Comparison of ENCODE assay signal across 9 cellular contexts in genomic region chr12:109736552-109737108, GRCh38. TPM values are rescaled to one million over a fixed set of nuclear protein-coding genes. Genes with fewer than 3 reads are reported as not detected.
DNase-seq lines count a peak whose midpoint lies in the region; ATAC-seq, FAIRE-seq and TF ChIP-seq lines count a peak whose summit lies in the region.
"Had no signal": no experiment of that assay in that cellular context is flagged by ENCODE, and none has a peak within 500 bp of the region (broad histone marks: within the 10 kb centered on the region; RNA-seq: fewer than 3 reads in every experiment).

No MANE protein-coding gene starts in this region.

- H4K8ac ChIP-seq in H9 (replicated peaks; ENCODE audit: insufficient read length, low read depth, low read length) (no peak overlapping the region), trophoblast cell (ENCODE audit: low read depth, low read length) (no peak overlapping the region)

- H3K9ac ChIP-seq in H9 (ENCODE audit: extremely low read depth, insufficient read length, low read length) (no peak overlapping the region), trophoblast cell (ENCODE audit: low read length) (no peak overlapping the region)

- H2BK120ac ChIP-seq in H9 (ENCODE audit: low read depth, low read length, poor library complexity, severe bottlenecking) (no peak overlapping the region), trophoblast cell (ENCODE audit: insufficient read depth, low read length, poor library complexity) (no peak overlapping the region)

- no peak overlapping the region for H2AK5ac ChIP-seq in H9 (ENCODE audit: insufficient read length, low read length)
- no peak overlapping the region for H2AK5ac ChIP-seq in trophoblast cell (ENCODE audit: low read length)

- ATAC-seq in RWPE2 (ENCODE audit: low read depth) (peak; percentile 49), GM21825 (IDR thresholded peaks at IDR 0.05; ENCODE audit: unreplicated experiment) (no peak), GM18909 (IDR thresholded peaks at IDR 0.05; ENCODE audit: poor library complexity, unreplicated experiment) (no peak)

- peaks cover 21% of the 10 kb centered on the region for H3K27me3 Mint-ChIP-seq in H9 (ENCODE audit: low read depth)

- H2AFZ ChIP-seq in H9 (ENCODE audit: low read length) (no peak overlapping the region), trophoblast cell (ENCODE audit: insufficient read depth, low read length, poor library complexity) (no peak overlapping the region)

- no peak overlapping the region for H4K91ac ChIP-seq in H9 (ENCODE audit: insufficient read length, low read depth, low read length)
- no peak overlapping the region for H4K91ac ChIP-seq in trophoblast cell (ENCODE audit: low read depth, low read length)

- H4K12ac ChIP-seq in trophoblast cell (ENCODE audit: low read depth, low read length), result no peak overlapping the region

- H3K9me3 ChIP-seq in H9 (ENCODE audit: control insufficient read depth, low read depth, low read length), result no peaks in the 10 kb centered on the region
- H3K9me3 ChIP-seq in RWPE2 (ENCODE audit: severe bottlenecking), result no peaks in the 10 kb centered on the region
- no peaks in the 10 kb centered on the region for H3K9me3 ChIP-seq in trophoblast cell (ENCODE audit: insufficient read depth, low read depth, low read length)

- H3K4me1 ChIP-seq in H9 (ENCODE audit: insufficient read depth, low read length) (no peaks in the 10 kb centered on the region; the same call in 1 of the 2 replicates), RWPE2 (ENCODE audit: insufficient read depth, poor library complexity, severe bottlenecking) (no peaks in the 10 kb centered on the region), trophoblast cell (ENCODE audit: control insufficient read depth in 1 of 2, insufficient read depth in 2 of 2, low read length in 2 of 2) (no peaks in the 10 kb centered on the region)

- no peaks in the 10 kb centered on the region for H3K36me3 Mint-ChIP-seq in H9 (ENCODE audit: insufficient read depth in 1 of 3, low read depth in 3 of 3)
- H3K36me3 Mint-ChIP-seq: activated naive CD4-positive, alpha-beta T cell treated with anti-CD3 and anti-CD28 coated beads, Interleukin-2, amount 50 U/mL, for 24 hours had no signal

- H3K23ac ChIP-seq in H9 (ENCODE audit: insufficient read length, low read depth, low read length) (no peak overlapping the region), trophoblast cell (ENCODE audit: low read length) (no peak overlapping the region)

- FAIRE-seq in frontal cortex (lab: Jason Lieb, UNC), result no peak

- H3K14ac ChIP-seq in H9 (ENCODE audit: insufficient read depth, low read length), result no peak overlapping the region
- H3K14ac ChIP-seq in trophoblast cell (ENCODE audit: low read length), result no peak overlapping the region

- no peaks in the 10 kb centered on the region for H4K20me1 ChIP-seq in H9 (ENCODE audit: control insufficient read depth, insufficient read depth, insufficient read length)

- H3K4ac ChIP-seq in H9 (ENCODE audit: low read depth, low read length) (no peak overlapping the region), trophoblast cell (ENCODE audit: low read depth, low read length) (no peak overlapping the region)

- H3K4me2 ChIP-seq in H9 (ENCODE audit: insufficient read depth, insufficient read length, low read length), result no peak overlapping the region
- no peak overlapping the region for H3K4me2 ChIP-seq in trophoblast cell (ENCODE audit: low read length)

- H2BK12ac ChIP-seq in H9 (ENCODE audit: insufficient read length, low read depth, low read length), result no peak overlapping the region
- no peak overlapping the region for H2BK12ac ChIP-seq in trophoblast cell (ENCODE audit: low read length)

- H3K56ac ChIP-seq in H9 (ENCODE audit: insufficient read length, low read depth, low read length), result no peak overlapping the region

- H3K9me3 Mint-ChIP-seq in H9, result no peaks in the 10 kb centered on the region; a peak in 1 of 5 replicates
- H3K9me3 Mint-ChIP-seq: activated naive CD4-positive, alpha-beta T cell treated with anti-CD3 and anti-CD28 coated beads, Interleukin-2, amount 50 U/mL, for 24 hours had no signal

- H3K18ac ChIP-seq in H9 (ENCODE audit: insufficient read length, low read depth, low read length) (peak overlapping the region; percentile 8), trophoblast cell (ENCODE audit: low read length) (no peak overlapping the region)

- no CpG with 5 or more reads among the region's 12 CpGs for WGBS in H9 (ENCODE audit: extremely low coverage, insufficient read length, low lambda C conversion rate)
- no CpG with 5 or more reads among the region's 12 CpGs for WGBS in trophoblast cell (ENCODE audit: extremely low coverage, insufficient coverage, insufficient read length)

- H3T11ph ChIP-seq in H9 (ENCODE audit: low read length), result no peak overlapping the region

- H3K79me2 ChIP-seq in H9 (ENCODE audit: insufficient read depth, low read length), result no peaks in the 10 kb centered on the region
- H3K79me2 ChIP-seq in trophoblast cell (ENCODE audit: control insufficient read depth, insufficient read depth, low read length, poor library complexity), result no peaks in the 10 kb centered on the region

- no peaks in the 10 kb centered on the region for H3K23me2 ChIP-seq in H9 (ENCODE audit: insufficient read length, low read depth, low read length, poor library complexity, severe bottlenecking)

- no peak overlapping the region for H2BK5ac ChIP-seq in H9 (ENCODE audit: insufficient read length, low read length)
- no peak overlapping the region for H2BK5ac ChIP-seq in trophoblast cell (ENCODE audit: low read depth, low read length, poor library complexity)

- DNase-seq in H9, result peak; percentile 92
- peak; percentile 56 for DNase-seq in RWPE2 (ENCODE audit: low spot score)
- DNase-seq in glomerular visceral epithelial cell (ENCODE audit: extremely low spot score), result peak; percentile 24
- peak; percentile 17 to 36 for DNase-seq in trophoblast cell
- no peak for DNase-seq in coronary artery (ENCODE audit: low spot score)
- DNase-seq in frontal cortex (ENCODE audit: low spot score in 2 of 2), result no peak

- H3K27me3 ChIP-seq in H9 (ENCODE audit: insufficient read depth, low read length), result no peaks in the 10 kb centered on the region
- H3K27me3 ChIP-seq in RWPE2 (ENCODE audit: insufficient read depth, poor library complexity, severe bottlenecking), result no peaks in the 10 kb centered on the region
- H3K27me3 ChIP-seq in trophoblast cell (ENCODE audit: insufficient read depth, low read length), result no peaks in the 10 kb centered on the region

- no peak for TF ChIP-seq CTCF in H9 (conservative IDR thresholded peaks at IDR 0.05)
- TF ChIP-seq CTCF in RWPE2 (IDR thresholded peaks at IDR 0.05; ENCODE audit: poor library complexity, severe bottlenecking), result no peak
- TF ChIP-seq CTCF in coronary artery (IDR thresholded peaks at IDR 0.05), result no peak

- peak overlapping the region in 1 of 3 experiments; percentile 88; a peak in 1 of 7 replicates for H3K27ac Mint-ChIP-seq in H9
- H3K27ac Mint-ChIP-seq: activated naive CD4-positive, alpha-beta T cell treated with anti-CD3 and anti-CD28 coated beads, Interleukin-2, amount 50 U/mL, for 24 hours had no signal

- H3K79me1 ChIP-seq in H9 (ENCODE audit: insufficient read depth, low read depth, low read length, poor library complexity, severe bottlenecking), result no peaks in the 10 kb centered on the region
- no peaks in the 10 kb centered on the region for H3K79me1 ChIP-seq in trophoblast cell (ENCODE audit: low read length)

- H3K36me3 ChIP-seq in RWPE2 (ENCODE audit: low read depth) (no peaks in the 10 kb centered on the region), trophoblast cell (ENCODE audit: control insufficient read depth in 1 of 2, insufficient read depth in 2 of 2, low read length in 2 of 2) (no peaks in the 10 kb centered on the region)

- H3K4me3 Mint-ChIP-seq in H9, result no peak overlapping the region; a peak in 1 of 5 replicates
- H3K4me3 Mint-ChIP-seq: activated naive CD4-positive, alpha-beta T cell treated with anti-CD3 and anti-CD28 coated beads, Interleukin-2, amount 50 U/mL, for 24 hours had no signal

- H2BK20ac ChIP-seq in H9 (ENCODE audit: low read depth, low read length, poor library complexity, severe bottlenecking), result no peak overlapping the region

- no peak overlapping the region for H3K4me3 ChIP-seq in RWPE2 (ENCODE audit: severe bottlenecking)
- H3K4me3 ChIP-seq in trophoblast cell (ENCODE audit: low read depth, low read length), result no peak overlapping the region
- no peak overlapping the region for H3K4me3 ChIP-seq in coronary artery

- H3K27ac ChIP-seq in H9 (ENCODE audit: insufficient read length, low read depth, low read length) (no peak overlapping the region), RWPE2 (ENCODE audit: poor library complexity, severe bottlenecking) (no peak overlapping the region), trophoblast cell (ENCODE audit: low read depth, low read length) (no peak overlapping the region), coronary artery (no peak overlapping the region)

- H3K4me1 Mint-ChIP-seq in H9, result peaks cover 29 to 47% of the 10 kb centered on the region in 2 experiments
- H3K4me1 Mint-ChIP-seq: activated naive CD4-positive, alpha-beta T cell treated with anti-CD3 and anti-CD28 coated beads, Interleukin-2, amount 50 U/mL, for 24 hours had no signal

- H4K5ac ChIP-seq in H9 (ENCODE audit: insufficient read length, low read depth, low read length), result no peak overlapping the region

- H2BK15ac ChIP-seq in H9 (ENCODE audit: low read depth, low read length), result no peak overlapping the region

RNA-seq across cellular contexts. Expression of gene FAM222A, which starts 23.0 kb away (rescaled TPM):
- 2.8 and 3.2 TPM in 2 replicates for total RNA-seq in H9 (2021)
- 3.8 and 4.1 TPM in 2 replicates for polyA plus RNA-seq in trophoblast cell (2013)
- 2.9 TPM for total RNA-seq in frontal cortex

Comparison
In these comparisons a context has a peak if more than half of its experiments do, and no peak if none do; other contexts are left out.
1. DNase-seq: peak in H9 (single experiment), RWPE2 (single experiment), glomerular visceral epithelial cell (single experiment) and trophoblast cell (2 of 2); none in coronary artery (single experiment) and frontal cortex (0 of 2).